Comparison of ENCODE assay signal across 28 cellular contexts in the genomic region with DNA sequence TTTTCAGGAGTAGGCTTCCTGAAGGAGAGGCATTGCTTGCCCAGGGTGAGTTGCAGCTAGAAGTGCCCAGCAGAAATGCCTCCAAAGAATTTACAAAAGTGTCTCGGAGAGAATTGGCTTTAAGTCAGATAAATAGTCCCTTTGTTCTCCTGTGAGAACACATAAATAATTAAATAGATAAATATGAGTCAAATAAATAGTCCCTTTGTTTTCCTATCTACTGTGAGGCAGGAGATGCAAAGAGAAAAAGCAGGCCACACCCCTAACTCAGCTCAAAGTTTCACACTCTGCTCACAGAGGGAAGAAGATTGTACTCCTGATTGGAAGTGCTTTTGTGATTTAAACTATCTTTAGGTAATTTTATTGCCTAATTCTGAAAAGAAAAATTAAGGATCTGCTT.
A peak's percentile ranks its signal among the peaks of the same experiment; 100 is the strongest.
DNase-seq lines count a peak whose midpoint lies in the region; ATAC-seq and TF ChIP-seq lines count a peak whose summit lies in the region.
"Had no signal": no experiment of that assay in that cellular context is flagged by ENCODE, and none has a peak within 500 bp of the region (broad histone marks: within the 10 kb centered on the region; RNA-seq: fewer than 3 reads in every experiment).

No MANE protein-coding gene starts in this region.

- DNase-seq in H9 (no peak), SK-MEL-5 (ENCODE audit: low read depth, low spot score) (peak; percentile 92), foreskin melanocyte (peak; percentile 89), pons (ENCODE audit: low spot score) (peak; percentile 83), NCI-H1694 (lab: John Stamatoyannopoulos, UW) (no peak), cortex of kidney (lab: John Stamatoyannopoulos, UW) (no peak)
- DNase-seq: activated CD4-positive, alpha-beta T cell treated with anti-CD3 and anti-CD28 coated beads for 4 hours; amniotic stem cell; brain microvascular endothelial cell; GM23248; HFFc6; left lung; MM.1S; NCI-H1417; NCI-H2029 treated with DMSO at 0.1 percent for 48 hours; NCI-H2227 treated with DMSO at 0.1 percent for 48 hours; NCI-H69; Peyer's patch; psoas muscle; SHP77 treated with DMSO at 0.1 percent for 48 hours; stimulated activated CD4-positive, alpha-beta T cell treated with anti-CD3 and anti-CD28 coated beads, Interleukin-4, amount 100 ng/mL, for 24 hours; upper lobe of left lung had no signal

- H4K91ac ChIP-seq in H9 (ENCODE audit: insufficient read length, low read depth, low read length): no peak overlapping the region

- no peaks in the 10 kb centered on the region for H4K20me1 ChIP-seq in H9 (ENCODE audit: control insufficient read depth, insufficient read depth, insufficient read length)
- H4K20me1 ChIP-seq: BLaER1 treated with 17β-estradiol and CSF1 and Interleukin-3, amounts not matched to agents 10 nM and 100 nM had no signal

- H3K9me3 Mint-ChIP-seq in H9: no peaks in the 10 kb centered on the region
- H3K9me3 Mint-ChIP-seq: activated naive CD4-positive, alpha-beta T cell treated with anti-CD3 and anti-CD28 coated beads, Interleukin-2, amount 50 U/mL, for 24 hours; activated T-helper 2 cell treated with anti-CD3 and anti-CD28 coated beads, Interferon-gamma antibody, Interleukin-2, Interleukin-4, amounts not matched to agents 10 μg/mL and 5 μg/mL and 100 μg/mL, durations not matched to agents 14 hours and 24 hours and 36 hours; HFFc6 had no signal

- WGBS in H9 (ENCODE audit: extremely low coverage, insufficient read length, low lambda C conversion rate): no CpG with 5 or more reads among the region's 1 CpG

- no peak overlapping the region for H2BK12ac ChIP-seq in H9 (ENCODE audit: insufficient read length, low read depth, low read length)

- H3K4me3 Mint-ChIP-seq in H9: no peak overlapping the region
- H3K4me3 Mint-ChIP-seq: activated naive CD4-positive, alpha-beta T cell treated with anti-CD3 and anti-CD28 coated beads, Interleukin-2, amount 50 U/mL, for 24 hours; HFFc6 had no signal

- 0 out of 7 replicates have a peak overlapping the region, but pooled peaks of 1 of the 3 experiments have one; percentile 8 for H3K27ac Mint-ChIP-seq in H9
- H3K27ac Mint-ChIP-seq: activated naive CD4-positive, alpha-beta T cell treated with anti-CD3 and anti-CD28 coated beads, Interleukin-2, amount 50 U/mL, for 24 hours; activated T-helper 2 cell treated with anti-CD3 and anti-CD28 coated beads, Interferon-gamma antibody, Interleukin-2, Interleukin-4, amounts not matched to agents 10 μg/mL and 5 μg/mL and 100 μg/mL, durations not matched to agents 14 hours and 24 hours and 36 hours; HFFc6 had no signal

- no peak overlapping the region for H4K5ac ChIP-seq in H9 (ENCODE audit: insufficient read length, low read depth, low read length)

- H3K4me1 Mint-ChIP-seq in H9: peaks cover 10 to 11% of the 10 kb centered on the region in 2 experiments
- H3K4me1 Mint-ChIP-seq: activated naive CD4-positive, alpha-beta T cell treated with anti-CD3 and anti-CD28 coated beads, Interleukin-2, amount 50 U/mL, for 24 hours had no signal

- peak overlapping the region; percentile 8 for H3K4me2 ChIP-seq in H9 (ENCODE audit: insufficient read depth, insufficient read length, low read length)
- H3K4me2 ChIP-seq: BLaER1 treated with 17β-estradiol and CSF1 and Interleukin-3, amounts not matched to agents 10 nM and 100 nM; KMS-11 had no signal

- H2AK5ac ChIP-seq in H9 (ENCODE audit: insufficient read length, low read length): no peak overlapping the region

- no peak overlapping the region for H3K56ac ChIP-seq in H9 (ENCODE audit: insufficient read length, low read depth, low read length)

- H4K8ac ChIP-seq in H9 (replicated peaks; ENCODE audit: insufficient read length, low read depth, low read length): no peak overlapping the region

- no peaks in the 10 kb centered on the region for H3K27me3 ChIP-seq in H9 (ENCODE audit: insufficient read depth, low read length)
- H3K27me3 ChIP-seq: BLaER1 treated with 17β-estradiol and CSF1 and Interleukin-3, amounts not matched to agents 10 nM and 100 nM; brain microvascular endothelial cell; left lung; Peyer's patch; upper lobe of left lung had no signal

- H3T11ph ChIP-seq in H9 (ENCODE audit: low read length): no peak overlapping the region

- no peak overlapping the region for H3K27ac ChIP-seq in H9 (ENCODE audit: insufficient read length, low read depth, low read length)
- H3K27ac ChIP-seq: BLaER1 treated with 17β-estradiol and CSF1 and Interleukin-3, amounts not matched to agents 10 nM and 100 nM; brain microvascular endothelial cell; GM23248; KMS-11; left lung; Peyer's patch; psoas muscle; upper lobe of left lung had no signal

- H3K4me1 ChIP-seq in H9 (ENCODE audit: insufficient read depth, low read length): peaks cover 4% of the 10 kb centered on the region; the same call in 1 of the 2 replicates
- H3K4me1 ChIP-seq: BLaER1 treated with 17β-estradiol and CSF1 and Interleukin-3, amounts not matched to agents 10 nM and 100 nM; left lung; Peyer's patch; psoas muscle; upper lobe of left lung had no signal

- no peak overlapping the region for H3K14ac ChIP-seq in H9 (ENCODE audit: insufficient read depth, low read length)

- no peak overlapping the region for H3K4ac ChIP-seq in H9 (ENCODE audit: low read depth, low read length)

- no peak overlapping the region for H2AFZ ChIP-seq in H9 (ENCODE audit: low read length)
- H2AFZ ChIP-seq: GM23248 had no signal

- no peaks in the 10 kb centered on the region for H3K79me1 ChIP-seq in H9 (ENCODE audit: insufficient read depth, low read depth, low read length, poor library complexity, severe bottlenecking)

- H3K36me3 Mint-ChIP-seq in H9 (ENCODE audit: insufficient read depth in 1 of 3, low read depth in 3 of 3): no peaks in the 10 kb centered on the region
- H3K36me3 Mint-ChIP-seq: activated naive CD4-positive, alpha-beta T cell treated with anti-CD3 and anti-CD28 coated beads, Interleukin-2, amount 50 U/mL, for 24 hours had no signal

- ATAC-seq in HG02588 (IDR thresholded peaks at IDR 0.05; ENCODE audit: unreplicated experiment): no peak
- no peak for ATAC-seq in HG02571 (IDR thresholded peaks at IDR 0.05; ENCODE audit: unreplicated experiment)
- ATAC-seq: left lung, psoas muscle had no signal

- H3K9me3 ChIP-seq in H9 (ENCODE audit: control insufficient read depth, low read depth, low read length): no peaks in the 10 kb centered on the region
- H3K9me3 ChIP-seq: BLaER1 treated with 17β-estradiol and CSF1 and Interleukin-3, amounts not matched to agents 10 nM and 100 nM; left lung; Peyer's patch; psoas muscle; upper lobe of left lung had no signal

- no peaks in the 10 kb centered on the region for H3K23me2 ChIP-seq in H9 (ENCODE audit: insufficient read length, low read depth, low read length, poor library complexity, severe bottlenecking)

- no peak overlapping the region for H2BK20ac ChIP-seq in H9 (ENCODE audit: low read depth, low read length, poor library complexity, severe bottlenecking)

- no peaks in the 10 kb centered on the region for H3K79me2 ChIP-seq in H9 (ENCODE audit: insufficient read depth, low read length)

- no peak overlapping the region for H2BK5ac ChIP-seq in H9 (ENCODE audit: insufficient read length, low read length)

- no peak overlapping the region for H2BK15ac ChIP-seq in H9 (ENCODE audit: low read depth, low read length)

- no peak overlapping the region for H3K9ac ChIP-seq in H9 (ENCODE audit: extremely low read depth, insufficient read length, low read length)
- H3K9ac ChIP-seq: BLaER1 treated with 17β-estradiol and CSF1 and Interleukin-3, amounts not matched to agents 10 nM and 100 nM; GM23248; KMS-11 had no signal

- in situ Hi-C loops in SK-MEL-5 (cut with HindIII; ENCODE audit: low pct_unique_long_range_greater_than_20kb, low sequenced_read_pairs): no loop called here

- H2BK120ac ChIP-seq in H9 (ENCODE audit: low read depth, low read length, poor library complexity, severe bottlenecking): no peak overlapping the region

- no peak overlapping the region for H3K18ac ChIP-seq in H9 (ENCODE audit: insufficient read length, low read depth, low read length)

- no peaks in the 10 kb centered on the region; the same call in none of the 2 replicates for H3K27me3 Mint-ChIP-seq in H9 (ENCODE audit: low read depth)

- no peak overlapping the region for H3K23ac ChIP-seq in H9 (ENCODE audit: insufficient read length, low read depth, low read length)

- TF ChIP-seq CTCF in H9 (conservative IDR thresholded peaks at IDR 0.05): no peak

Comparison
In these comparisons a context has a peak if more than half of its experiments do, and no peak if none do; other contexts are left out.
1. DNase-seq: peak in SK-MEL-5 (single experiment), foreskin melanocyte (single experiment) and pons (single experiment); none in H9 (single experiment), NCI-H1694 (single experiment) and cortex of kidney (single experiment).